ENCODE assay signal across 8 cellular contexts in the genomic region with DNA sequence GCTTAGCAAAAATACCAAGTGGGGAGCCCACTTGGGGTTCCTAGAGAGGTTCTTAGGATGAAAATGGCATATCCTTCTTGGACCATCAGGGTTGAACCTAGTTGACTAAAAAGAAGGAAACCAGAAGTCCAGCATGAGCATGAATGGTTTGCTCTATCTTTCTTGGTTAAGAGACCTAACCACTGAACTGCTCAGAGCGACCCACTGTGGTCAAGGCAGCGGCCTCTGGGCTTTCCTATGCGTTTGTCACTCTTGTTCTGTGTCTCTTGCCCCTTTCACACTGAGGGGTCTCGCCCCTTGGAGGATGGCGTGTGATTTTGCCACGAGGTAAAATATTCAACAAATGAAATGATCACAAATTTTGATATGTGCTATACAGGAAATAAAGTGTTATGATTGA. TPM values are rescaled to one million over a fixed set of nuclear protein-coding genes. Genes with fewer than 3 reads are reported as not detected.
DNase-seq lines count a peak whose midpoint lies in the region; ATAC-seq, FAIRE-seq and TF ChIP-seq lines count a peak whose summit lies in the region.

No MANE protein-coding gene starts in this region.

- ATAC-seq in gastrocnemius medialis = no peak
- ATAC-seq in GM18909 (IDR thresholded peaks at IDR 0.05; ENCODE audit: poor library complexity, unreplicated experiment) = no peak
- no peak for ATAC-seq in sciatic nerve

- WGBS in esophagus squamous epithelium, 2 donors = 33 to 42% methylated on average over 6 of the region's 6 CpGs

- H3K4me1 ChIP-seq in SJCRH30 = peaks cover 5% of the 10 kb centered on the region; the same call in 1 of the 2 replicates
- H3K4me1 ChIP-seq in esophagus squamous epithelium = peaks cover 13 to 72% (median 31%) of the 10 kb centered on the region in 3 donors
- peaks cover 37 to 42% of the 10 kb centered on the region in 2 donors for H3K4me1 ChIP-seq in gastrocnemius medialis

- no peak for DNase-seq in GM19239 (ENCODE audit: insufficient read length, low spot score)
- DNase-seq in SJCRH30 = no peak
- DNase-seq in esophagus squamous epithelium (lab: John Stamatoyannopoulos, UW) = no peak
- DNase-seq in gastrocnemius medialis = no peak
- no peak for DNase-seq in HuH-7.5 (ENCODE audit: low spot score)
- DNase-seq in hippocampal formation (lab: John Stamatoyannopoulos, UW) = no peak
- no peak for DNase-seq in sciatic nerve (ENCODE audit: low spot score)

- FAIRE-seq in GM19239 (lab: Jason Lieb, UNC) = peak; percentile 80

- no peak for TF ChIP-seq CTCF in esophagus squamous epithelium (IDR thresholded peaks at IDR 0.05)
- no peak for TF ChIP-seq CTCF in gastrocnemius medialis (IDR thresholded peaks at IDR 0.05 in 4 of 5, conservative IDR thresholded peaks at IDR 0.05 in 1 of 5)

- intact Hi-C loops in esophagus squamous epithelium (cut with DNase I) (no loop called here), gastrocnemius medialis (cut with DNase I; ENCODE audit: low total_unique reads) (no loop called here), sciatic nerve (cut with DNase I) (no loop called here)

- peak overlapping the region; percentile 74 for H3K4me3 ChIP-seq in SJCRH30
- H3K4me3 ChIP-seq in esophagus squamous epithelium = peak overlapping the region in 3 of 4 donors; percentile 85 to 97 (median 86)
- H3K4me3 ChIP-seq in gastrocnemius medialis = peak overlapping the region; percentile 21 to 98 (median 54)

- H3K36me3 ChIP-seq in SJCRH30 = no peaks in the 10 kb centered on the region
- no peaks in the 10 kb centered on the region for H3K36me3 ChIP-seq in esophagus squamous epithelium
- H3K36me3 ChIP-seq in gastrocnemius medialis = no peaks in the 10 kb centered on the region

- TF ChIP-seq POLR2A in esophagus squamous epithelium (IDR thresholded peaks at IDR 0.05) = no peak
- TF ChIP-seq POLR2A in gastrocnemius medialis (IDR thresholded peaks at IDR 0.05) = no peak

- no peak overlapping the region for H3K27ac ChIP-seq in SJCRH30
- H3K27ac ChIP-seq in esophagus squamous epithelium = peak overlapping the region; percentile 96 to 99 (median 98)
- peak overlapping the region; percentile 86 to 99 (median 97) for H3K27ac ChIP-seq in gastrocnemius medialis

- in situ Hi-C loops in gastrocnemius medialis (cut with MboI; ENCODE audit: low sequenced_read_pairs in 4 of 4) = no loop called here

- no peaks in the 10 kb centered on the region for H3K27me3 ChIP-seq in SJCRH30
- no peaks in the 10 kb centered on the region for H3K27me3 ChIP-seq in esophagus squamous epithelium
- no peaks in the 10 kb centered on the region for H3K27me3 ChIP-seq in gastrocnemius medialis

- no peaks in the 10 kb centered on the region for H3K9me3 ChIP-seq in SJCRH30 (replicated peaks)
- no peaks in the 10 kb centered on the region for H3K9me3 ChIP-seq in esophagus squamous epithelium
- no peaks in the 10 kb centered on the region for H3K9me3 ChIP-seq in gastrocnemius medialis

RNA-seq across cellular contexts. Expression of a gene that starts 0.5 kb away (rescaled TPM):
- total RNA-seq in SJCRH30 (2014; rRNA removed; shearing (Covaris generic)) = 1.9 and 2.2 TPM in 2 replicates
- total RNA-seq in esophagus squamous epithelium (10 to 100 TPM in 3 of 4 donors, 1 to 10 TPM in 1; 8.8 to 16.5 (median 13.4) TPM), gastrocnemius medialis (10 to 100 TPM; 16.2 to 34.5 (median 26.2) TPM), sciatic nerve (14.4 TPM)

RNA-seq across cellular contexts. Expression of a gene that starts 14.3 kb away (rescaled TPM):
- total RNA-seq in SJCRH30 (2014; rRNA removed; shearing (Covaris generic)) = 13.0 and 19.8 TPM in 2 replicates
- total RNA-seq in esophagus squamous epithelium (10 to 100 TPM; 12.7 to 21.7 (median 15.5) TPM), gastrocnemius medialis (1 to 10 TPM in 3 of 4 donors, under 1 TPM in 1; 0.75 to 5.7 (median 3.1) TPM), sciatic nerve (23.0 TPM)

RNA-seq across cellular contexts. Expression of a gene that starts 19.9 kb away (rescaled TPM):
- total RNA-seq in SJCRH30 (2014; rRNA removed; shearing (Covaris generic)) = 108 and 113 TPM in 2 replicates
- total RNA-seq in esophagus squamous epithelium (10 to 100 TPM; 11.2 to 43.7 (median 20.3) TPM), gastrocnemius medialis (1 to 10 TPM in 1 of 4 donors, not detected in 3; 2.3 TPM), sciatic nerve (48.5 TPM)

RNA-seq across cellular contexts. Expression of a gene that starts 27.8 kb away (rescaled TPM):
- total RNA-seq in SJCRH30 (2014; rRNA removed; shearing (Covaris generic)) = 6.1 and 7.9 TPM in 2 replicates
- 10 to 100 TPM in 3 of 4 donors, 1 to 10 TPM in 1; 6.2 to 20.4 (median 12.0) TPM for total RNA-seq in esophagus squamous epithelium
- total RNA-seq in gastrocnemius medialis = 10 to 100 TPM; 10.9 to 37.0 (median 25.7) TPM
- 108 TPM for total RNA-seq in sciatic nerve

RNA-seq across cellular contexts. Expression of a gene that starts 38.3 kb away (rescaled TPM):
- total RNA-seq in SJCRH30 (2014; rRNA removed; shearing (Covaris generic)) = 9.3 and 13.5 TPM in 2 replicates
- total RNA-seq in esophagus squamous epithelium (10 to 100 TPM; 33.6 to 95.0 (median 56.3) TPM), gastrocnemius medialis (100 to 1,000 TPM; 105 to 263 (median 164) TPM), sciatic nerve (182 TPM)
